In the genomic region with DNA sequence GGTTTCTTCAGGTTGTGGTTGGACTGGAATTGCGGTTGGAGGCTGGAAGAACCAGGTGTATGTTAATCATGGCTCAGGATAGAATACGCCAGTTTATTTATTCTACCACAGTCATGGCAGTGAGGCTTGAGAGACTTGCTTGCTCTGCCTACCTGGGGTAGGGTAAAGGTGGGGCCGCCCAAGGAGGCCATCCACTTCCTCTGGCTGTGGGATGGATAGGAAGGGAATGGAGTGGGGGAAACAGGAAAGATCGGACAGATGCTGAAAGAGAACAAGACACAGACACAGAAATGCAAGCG, we compare ENCODE assay signal across 1 cellular context.
TF ChIP-seq lines count a peak whose summit lies in the region.

No MANE protein-coding gene starts in this region.

TF ChIP-seq in IMR-90, 13 proteins besides CTCF, POLR2A, EP300 and RAD21:
- TF ChIP-seq FOS (IDR thresholded peaks at IDR 0.05; ENCODE audit: low read depth, low read length) (no peak), RFX5 (IDR thresholded peaks at IDR 0.05; ENCODE audit: low read depth, low read length) (no peak), MXI1 (IDR thresholded peaks at IDR 0.05; ENCODE audit: borderline replicate concordance, low read depth, low read length) (no peak), CHD1 (IDR thresholded peaks at IDR 0.05; ENCODE audit: low read depth, low read length) (no peak), NFE2L2 (IDR thresholded peaks at IDR 0.05; ENCODE audit: low read depth, low read length) (no peak), BHLHE40 (IDR thresholded peaks at IDR 0.05; ENCODE audit: low read depth, low read length) (no peak), RCOR1 (IDR thresholded peaks at IDR 0.05; ENCODE audit: insufficient replicate concordance, low read length) (no peak), CEBPB (IDR thresholded peaks at IDR 0.05; ENCODE audit: low read depth, low read length) (no peak), MAFK (IDR thresholded peaks at IDR 0.05; ENCODE audit: low read depth, low read length) (no peak), SMC3 (IDR thresholded peaks at IDR 0.05; ENCODE audit: low read depth, low read length) (no peak), MAZ (IDR thresholded peaks at IDR 0.05; ENCODE audit: borderline replicate concordance, low read depth, low read length) (no peak)
- TF ChIP-seq, protein P1, sequence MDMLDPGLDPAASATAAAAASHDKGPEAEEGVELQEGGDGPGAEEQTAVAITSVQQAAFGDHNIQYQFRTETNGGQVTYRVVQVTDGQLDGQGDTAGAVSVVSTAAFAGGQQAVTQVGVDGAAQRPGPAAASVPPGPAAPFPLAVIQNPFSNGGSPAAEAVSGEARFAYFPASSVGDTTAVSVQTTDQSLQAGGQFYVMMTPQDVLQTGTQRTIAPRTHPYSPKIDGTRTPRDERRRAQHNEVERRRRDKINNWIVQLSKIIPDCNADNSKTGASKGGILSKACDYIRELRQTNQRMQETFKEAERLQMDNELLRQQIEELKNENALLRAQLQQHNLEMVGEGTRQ (IDR thresholded peaks at IDR 0.05; ENCODE audit: low read depth, low read length), result no peak
- TF ChIP-seq, protein P2, sequence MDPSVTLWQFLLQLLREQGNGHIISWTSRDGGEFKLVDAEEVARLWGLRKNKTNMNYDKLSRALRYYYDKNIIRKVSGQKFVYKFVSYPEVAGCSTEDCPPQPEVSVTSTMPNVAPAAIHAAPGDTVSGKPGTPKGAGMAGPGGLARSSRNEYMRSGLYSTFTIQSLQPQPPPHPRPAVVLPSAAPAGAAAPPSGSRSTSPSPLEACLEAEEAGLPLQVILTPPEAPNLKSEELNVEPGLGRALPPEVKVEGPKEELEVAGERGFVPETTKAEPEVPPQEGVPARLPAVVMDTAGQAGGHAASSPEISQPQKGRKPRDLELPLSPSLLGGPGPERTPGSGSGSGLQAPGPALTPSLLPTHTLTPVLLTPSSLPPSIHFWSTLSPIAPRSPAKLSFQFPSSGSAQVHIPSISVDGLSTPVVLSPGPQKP (IDR thresholded peaks at IDR 0.05; ENCODE audit: borderline replicate concordance, low read depth, low read length), result no peak
